In the genomic region with DNA sequence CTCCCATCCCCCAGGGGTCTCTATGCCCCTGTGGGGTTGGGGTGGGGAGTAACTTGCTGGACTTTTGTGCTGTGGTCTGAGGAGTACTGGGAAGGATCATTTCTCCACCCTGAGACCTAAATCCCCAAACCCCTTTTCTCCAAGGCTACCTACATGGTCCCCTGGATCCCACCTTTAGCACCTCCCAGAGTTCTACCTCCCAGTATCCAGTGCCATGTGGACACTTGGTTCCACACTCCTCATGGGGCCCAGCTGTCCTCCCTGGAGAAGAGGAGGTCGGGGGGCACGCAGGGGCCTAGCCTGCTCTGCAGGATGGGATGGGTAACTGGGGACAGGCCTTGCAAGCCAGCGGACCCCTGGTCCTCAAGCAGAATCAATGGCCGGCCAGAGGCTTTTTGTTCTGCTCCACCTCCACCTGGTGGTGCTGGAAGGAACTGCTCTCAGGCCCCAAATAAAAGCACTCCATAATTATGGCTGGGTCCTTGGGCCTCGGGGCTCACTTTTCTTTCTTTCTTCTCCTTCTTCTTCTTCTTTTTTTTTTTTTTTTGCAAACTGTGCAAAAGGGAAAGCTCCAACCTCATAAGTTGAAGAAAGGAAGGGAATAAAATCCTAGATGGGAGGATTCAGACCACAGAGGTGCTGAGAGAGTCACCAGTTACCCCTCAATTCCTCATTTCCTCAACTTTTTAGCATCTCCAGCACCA, we compare ENCODE assay signal across 8 cellular contexts.
DNase-seq lines count a peak whose midpoint lies in the region; ATAC-seq and TF ChIP-seq lines count a peak whose summit lies in the region.

No MANE protein-coding gene starts in this region.

- no peaks in the 10 kb centered on the region for H3K9me3 Mint-ChIP-seq in T-cell

- TF ChIP-seq CTCF in right atrium auricular region (IDR thresholded peaks at IDR 0.05) (peak; percentile 88 to 95), retinal pigment epithelial cell (conservative IDR thresholded peaks at IDR 0.05; ENCODE audit: low read depth, low read length) (peak; percentile 88)

- peak; percentile 62 to 69 (median 62) for ATAC-seq in T-cell (replicated peaks in 1 of 4)

- H3K4me1 ChIP-seq in right atrium auricular region, result peaks cover 0 to 7% of the 10 kb centered on the region in 2 donors

- POLR2A ChIA-PET in T-cell (lab: Charles Lee), result interaction anchor here in 1 of 2 donors (0.6 kb wide), 2 partner anchors 145 to 1430 kb away, joined by 3 to 6 read pairs; no protein-coding TSS in a partner anchor

- peak overlapping the region in 1 of 2 donors; percentile 17 for H3K27ac ChIP-seq in right atrium auricular region

- no peaks in the 10 kb centered on the region for H3K36me3 Mint-ChIP-seq in T-cell

- DNase-seq in NCI-H510A treated with DMSO at 0.1 percent for 48 hours (lab: John Stamatoyannopoulos, UW) (peak; percentile 7), NCI-H510A (lab: John Stamatoyannopoulos, UW) (no peak), HT-29 (ENCODE audit: low spot score) (peak; percentile 41), T-cell (peak in 29 of 34 experiments; percentile 8 to 56 (median 40)), anterior cingulate cortex (lab: John Stamatoyannopoulos, UW) (peak in 52 of 58 donors; percentile 16 to 81 (median 50)), right atrium auricular region (ENCODE audit: low spot score) (peak; percentile 80), retinal pigment epithelial cell (ENCODE audit: low read depth) (no peak), OCI-M2 (lab: John Stamatoyannopoulos, UW; ENCODE audit: unreplicated experiment) (no peak)

- CTCF ChIA-PET in T-cell (lab: Charles Lee), result interaction anchor here (0.6 to 5.2 kb wide), 10 partner anchors 16 to 210 kb away, joined by 3 to 19 read pairs (median 4); no protein-coding TSS in a partner anchor

- H3K27me3 Mint-ChIP-seq in T-cell, result peaks cover 16 to 24% of the 10 kb centered on the region in 2 donors

- H3K36me3 ChIP-seq in right atrium auricular region, result no peaks in the 10 kb centered on the region

- no peaks in the 10 kb centered on the region for H3K9me3 ChIP-seq in right atrium auricular region

- H3K4me3 ChIP-seq in right atrium auricular region (no peak overlapping the region), retinal pigment epithelial cell (ENCODE audit: low read length) (no peak overlapping the region)

- no peak overlapping the region for H3K4me3 Mint-ChIP-seq in T-cell

- no peaks in the 10 kb centered on the region for H3K4me1 Mint-ChIP-seq in T-cell

- H3K27me3 ChIP-seq in right atrium auricular region, result no peaks in the 10 kb centered on the region

- no peak overlapping the region for H3K27ac Mint-ChIP-seq in T-cell

Comparison
In these comparisons a context has a peak if more than half of its experiments do, and no peak if none do; other contexts are left out.
1. DNase-seq: peak in NCI-H510A treated with DMSO at 0.1 percent for 48 hours (single experiment), HT-29 (single experiment), T-cell (29 of 34), anterior cingulate cortex (52 of 58) and right atrium auricular region (single experiment); none in NCI-H510A (single experiment), retinal pigment epithelial cell (single experiment) and OCI-M2 (single experiment).